In genomic region chr19:28867978-28868377, GRCh38 we compare ENCODE assay signal across 38 cellular contexts.
"Had no signal": no experiment of that assay in that cellular context is flagged by ENCODE, and none has a peak within 500 bp of the region (broad histone marks: within the 10 kb centered on the region; RNA-seq: fewer than 3 reads in every experiment).

No MANE protein-coding gene starts in this region.

- H3K4me1 Mint-ChIP-seq: activated naive CD4-positive, alpha-beta T cell treated with anti-CD3 and anti-CD28 coated beads, Interleukin-2, amount 10 ng/mL, durations not matched to agents 7 days and 5 days; activated naive CD4-positive, alpha-beta T cell treated with anti-CD3 and anti-CD28 coated beads, Interleukin-2, amount 50 U/mL, for 24 hours; activated naive CD8-positive, alpha-beta T cell treated with anti-CD3 and anti-CD28 coated beads for 36 hours; activated naive CD8-positive, alpha-beta T cell treated with anti-CD3 and anti-CD28 coated beads, Interleukin-2, amount 10 ng/mL, durations not matched to agents 7 days and 5 days; activated naive CD8-positive, alpha-beta T cell treated with anti-CD3 and anti-CD28 coated beads, Interleukin-2, amount 50 U/mL, for 24 hours; activated T-helper 17 cell treated with anti-CD3 and anti-CD28 coated beads, Interleukin-2, amount 50 U/mL, for 72 hours; central memory CD8-positive, alpha-beta T cell had no signal

- H3K36me3 ChIP-seq: adrenal gland, ascending aorta, brain microvascular endothelial cell, breast epithelium, cardiac muscle cell had no signal

- H3K4me1 ChIP-seq: ascending aorta, breast epithelium had no signal

- H3K4me3 ChIP-seq: adrenal gland, ascending aorta, body of pancreas, breast epithelium, cardiac muscle cell had no signal

- H3K36me3 Mint-ChIP-seq: activated naive CD4-positive, alpha-beta T cell treated with anti-CD3 and anti-CD28 coated beads, Interleukin-2, amount 10 ng/mL, durations not matched to agents 7 days and 5 days; activated naive CD4-positive, alpha-beta T cell treated with anti-CD3 and anti-CD28 coated beads, Interleukin-2, amount 50 U/mL, for 24 hours; activated naive CD4-positive, alpha-beta T cell treated with anti-CD3 and anti-CD28 coated beads, Interleukin-2, amount 50 U/mL, for 72 hours; activated naive CD8-positive, alpha-beta T cell; activated naive CD8-positive, alpha-beta T cell treated with anti-CD3 and anti-CD28 coated beads for 36 hours; activated naive CD8-positive, alpha-beta T cell treated with anti-CD3 and anti-CD28 coated beads, Interleukin-2, amount 10 ng/mL, durations not matched to agents 7 days and 5 days; brain had no signal

- H3K27ac ChIP-seq: adrenal gland, ascending aorta, body of pancreas, brain microvascular endothelial cell, breast epithelium, cardiac muscle cell had no signal

- H3K27ac Mint-ChIP-seq: activated naive CD4-positive, alpha-beta T cell treated with anti-CD3 and anti-CD28 coated beads for 36 hours; activated naive CD4-positive, alpha-beta T cell treated with anti-CD3 and anti-CD28 coated beads, Interleukin-2, amount 10 ng/mL, durations not matched to agents 7 days and 5 days; activated naive CD4-positive, alpha-beta T cell treated with anti-CD3 and anti-CD28 coated beads, Interleukin-2, amount 50 U/mL, for 24 hours; activated naive CD4-positive, alpha-beta T cell treated with anti-CD3 and anti-CD28 coated beads, Interleukin-2, amount 50 U/mL, for 72 hours; activated naive CD8-positive, alpha-beta T cell; activated naive CD8-positive, alpha-beta T cell treated with anti-CD3 and anti-CD28 coated beads for 36 hours; activated naive CD8-positive, alpha-beta T cell treated with anti-CD3 and anti-CD28 coated beads, Interleukin-2, amount 10 ng/mL, durations not matched to agents 7 days and 5 days; activated naive CD8-positive, alpha-beta T cell treated with anti-CD3 and anti-CD28 coated beads, Interleukin-2, amount 50 U/mL, for 24 hours; activated T-cell treated with anti-CD3 and anti-CD28 coated beads, Interleukin-2, amount 50 U/mL, for 72 hours; activated T-helper 1 cell treated with anti-CD3 and anti-CD28 coated beads, Interleukin-12 subunit alpha, Interleukin-12 subunit beta, Interleukin-2, Interleukin-4 antibody, amounts not matched to agents 30 ng/mL and 10 ng/mL and 1 ng/mL, durations not matched to agents 14 hours and 24 hours and 36 hours; activated T-helper 17 cell treated with anti-CD3 and anti-CD28 coated beads, Interleukin-2, amount 50 U/mL, for 72 hours; activated T-helper 2 cell treated with anti-CD3 and anti-CD28 coated beads, Interferon-gamma antibody, Interleukin-2, Interleukin-4, amounts not matched to agents 10 μg/mL and 5 μg/mL and 100 μg/mL, durations not matched to agents 14 hours and 24 hours and 36 hours had no signal

- H3K27me3 Mint-ChIP-seq: activated naive CD4-positive, alpha-beta T cell treated with anti-CD3 and anti-CD28 coated beads, Interleukin-2, amount 10 ng/mL, durations not matched to agents 7 days and 5 days; activated naive CD4-positive, alpha-beta T cell treated with anti-CD3 and anti-CD28 coated beads, Interleukin-2, amount 50 U/mL, for 24 hours; activated naive CD8-positive, alpha-beta T cell treated with anti-CD3 and anti-CD28 coated beads for 36 hours; activated naive CD8-positive, alpha-beta T cell treated with anti-CD3 and anti-CD28 coated beads, Interleukin-2, amount 10 ng/mL, durations not matched to agents 7 days and 5 days had no signal

- DNase-seq: activated effector memory CD4-positive, alpha-beta T cell treated with anti-CD3 and anti-CD28 coated beads, Interleukin-2, amount 50 U/mL, for 16 hours; activated effector memory CD4-positive, alpha-beta T cell treated with Interleukin-2 at 50 U/mL for 16 hours; activated gamma-delta T cell; activated gamma-delta T cell treated with Interleukin-2 at 50 U/mL for 16 hours; activated naive CD4-positive, alpha-beta T cell; activated naive CD4-positive, alpha-beta T cell treated with anti-CD3 and anti-CD28 coated beads for 36 hours; activated naive CD4-positive, alpha-beta T cell treated with anti-CD3 and anti-CD28 coated beads, Interleukin-2, amount 10 ng/mL, durations not matched to agents 7 days and 5 days; activated naive CD4-positive, alpha-beta T cell treated with anti-CD3 and anti-CD28 coated beads, Interleukin-2, amount 50 U/mL, for 16 hours; activated naive CD4-positive, alpha-beta T cell treated with Interleukin-2 at 50 U/mL for 16 hours; activated naive CD8-positive, alpha-beta T cell treated with anti-CD3 and anti-CD28 coated beads for 36 hours; activated naive CD8-positive, alpha-beta T cell treated with anti-CD3 and anti-CD28 coated beads, Interleukin-2, amount 10 ng/mL, durations not matched to agents 7 days and 5 days; activated naive CD8-positive, alpha-beta T cell treated with anti-CD3 and anti-CD28 coated beads, Interleukin-2, amount 50 U/mL, for 24 hours; activated T-cell treated with anti-CD3 and anti-CD28 coated beads, Interleukin-2, amount 50 U/mL, for 4 hours; activated T-cell treated with anti-CD3 and anti-CD28 coated beads, Interleukin-2, amount 50 U/mL, for 48 hours; activated T-cell treated with anti-CD3 and anti-CD28 coated beads, Interleukin-2, amount 50 U/mL, for 72 hours; adrenal gland; amniotic stem cell; amygdala; anterior cingulate cortex; aorta; body of pancreas; brain microvascular endothelial cell; caudate nucleus; central memory CD4-positive, alpha-beta T cell; cerebellar nuclear complex had no signal

- FAIRE-seq: astrocyte, bronchial epithelial cell had no signal

- H3K9me3 ChIP-seq: adrenal gland, ascending aorta, body of pancreas, breast epithelium had no signal

- H3K27me3 ChIP-seq: adrenal gland, ascending aorta, body of pancreas, brain microvascular endothelial cell, cardiac muscle cell had no signal

- ATAC-seq: activated naive CD4-positive, alpha-beta T cell treated with anti-CD3 and anti-CD28 coated beads, Interleukin-2, amount 50 U/mL, for 72 hours; activated naive CD8-positive, alpha-beta T cell treated with anti-CD3 and anti-CD28 coated beads, Interleukin-2, amount 50 U/mL, for 24 hours; activated T-cell treated with anti-CD3 and anti-CD28 coated beads, Interleukin-2, amount 50 U/mL, for 4 hours; activated T-cell treated with anti-CD3 and anti-CD28 coated beads, Interleukin-2, amount 50 U/mL, for 72 hours; activated T-helper 17 cell treated with anti-CD3 and anti-CD28 coated beads, Interleukin-2, amount 50 U/mL, for 72 hours; body of pancreas had no signal

- H3K9me3 Mint-ChIP-seq: activated naive CD4-positive, alpha-beta T cell treated with anti-CD3 and anti-CD28 coated beads for 36 hours; activated naive CD4-positive, alpha-beta T cell treated with anti-CD3 and anti-CD28 coated beads, Interleukin-2, amount 10 ng/mL, durations not matched to agents 7 days and 5 days; activated naive CD4-positive, alpha-beta T cell treated with anti-CD3 and anti-CD28 coated beads, Interleukin-2, amount 50 U/mL, for 24 hours; activated naive CD8-positive, alpha-beta T cell treated with anti-CD3 and anti-CD28 coated beads for 36 hours; activated naive CD8-positive, alpha-beta T cell treated with anti-CD3 and anti-CD28 coated beads, Interleukin-2, amount 50 U/mL, for 24 hours; activated T-cell treated with anti-CD3 and anti-CD28 coated beads, Interleukin-2, amount 50 U/mL, for 4 hours; activated T-helper 1 cell treated with anti-CD3 and anti-CD28 coated beads, Interleukin-12 subunit alpha, Interleukin-12 subunit beta, Interleukin-2, Interleukin-4 antibody, amounts not matched to agents 30 ng/mL and 10 ng/mL and 1 ng/mL, durations not matched to agents 14 hours and 24 hours and 36 hours; activated T-helper 2 cell treated with anti-CD3 and anti-CD28 coated beads, Interferon-gamma antibody, Interleukin-2, Interleukin-4, amounts not matched to agents 10 μg/mL and 5 μg/mL and 100 μg/mL, durations not matched to agents 14 hours and 24 hours and 36 hours; brain; central memory CD8-positive, alpha-beta T cell had no signal

- H3K4me3 Mint-ChIP-seq: activated naive CD4-positive, alpha-beta T cell treated with anti-CD3 and anti-CD28 coated beads for 36 hours; activated naive CD4-positive, alpha-beta T cell treated with anti-CD3 and anti-CD28 coated beads, Interleukin-2, amount 10 ng/mL, durations not matched to agents 7 days and 5 days; activated naive CD4-positive, alpha-beta T cell treated with anti-CD3 and anti-CD28 coated beads, Interleukin-2, amount 50 U/mL, for 24 hours; activated naive CD8-positive, alpha-beta T cell; activated naive CD8-positive, alpha-beta T cell treated with anti-CD3 and anti-CD28 coated beads for 36 hours; activated naive CD8-positive, alpha-beta T cell treated with anti-CD3 and anti-CD28 coated beads, Interleukin-2, amount 10 ng/mL, durations not matched to agents 7 days and 5 days; activated naive CD8-positive, alpha-beta T cell treated with anti-CD3 and anti-CD28 coated beads, Interleukin-2, amount 50 U/mL, for 24 hours; activated T-cell treated with anti-CD3 and anti-CD28 coated beads, Interleukin-2, amount 50 U/mL, for 4 hours; activated T-cell treated with anti-CD3 and anti-CD28 coated beads, Interleukin-2, amount 50 U/mL, for 72 hours; activated T-helper 1 cell treated with anti-CD3 and anti-CD28 coated beads, Interleukin-12 subunit alpha, Interleukin-12 subunit beta, Interleukin-2, Interleukin-4 antibody, amounts not matched to agents 30 ng/mL and 10 ng/mL and 1 ng/mL, durations not matched to agents 14 hours and 24 hours and 36 hours; activated T-helper 17 cell treated with anti-CD3 and anti-CD28 coated beads, Interleukin-2, amount 50 U/mL, for 72 hours; brain; central memory CD8-positive, alpha-beta T cell had no signal
